13 cellular contexts compared by ENCODE assay signal in genomic region chr9:137460363-137461315, GRCh38. TPM values are rescaled to one million over a fixed set of nuclear protein-coding genes. Genes with fewer than 3 reads are reported as not detected.
DNase-seq lines count a peak whose midpoint lies in the region; ATAC-seq and TF ChIP-seq lines count a peak whose summit lies in the region.
"Had no signal": no experiment of that assay in that cellular context is flagged by ENCODE, and none has a peak within 500 bp of the region (broad histone marks: within the 10 kb centered on the region; RNA-seq: fewer than 3 reads in every experiment).

No MANE protein-coding gene starts in this region.

- H3K27ac ChIP-seq in psoas muscle (no peak overlapping the region), hepatocyte (no peak overlapping the region)

- peaks cover 3% of the 10 kb centered on the region for H4K20me1 ChIP-seq in hepatocyte (ENCODE audit: insufficient read depth, poor library complexity, severe bottlenecking)

- H3K4me3 ChIP-seq in psoas muscle, result no peak overlapping the region
- no peak overlapping the region for H3K4me3 ChIP-seq in hepatocyte

- peak overlapping the region; percentile 39 to 85 (median 59) for H3K27ac Mint-ChIP-seq in IgD-negative memory B cell
- H3K27ac Mint-ChIP-seq in glutamatergic neuron (ENCODE audit: unreplicated experiment), result no peak overlapping the region

- H3K36me3 Mint-ChIP-seq in IgD-negative memory B cell (no peaks in the 10 kb centered on the region), glutamatergic neuron (ENCODE audit: unreplicated experiment) (no peaks in the 10 kb centered on the region)

- H3K4me1 ChIP-seq in psoas muscle, result peaks cover 8% of the 10 kb centered on the region
- peaks cover 4% of the 10 kb centered on the region for H3K4me1 ChIP-seq in hepatocyte (ENCODE audit: insufficient read depth)

- TF ChIP-seq CTCF in glutamatergic neuron (IDR thresholded peaks at IDR 0.05; ENCODE audit: partially characterized antibody, unreplicated experiment) (no peak), psoas muscle (IDR thresholded peaks at IDR 0.05) (no peak), hepatocyte (IDR thresholded peaks at IDR 0.05; ENCODE audit: poor library complexity) (no peak)

- peak; percentile 30 for DNase-seq in activated CD4-positive, CD25-positive, alpha-beta regulatory T cell treated with anti-CD3 and anti-CD28 coated beads, Interleukin-2, amount 50 U/mL, for 72 hours
- DNase-seq in activated CD4-positive, CD25-positive, alpha-beta regulatory T cell (lab: John Stamatoyannopoulos, UW), result no peak
- peak; percentile 21 for DNase-seq in glutamatergic neuron
- DNase-seq in psoas muscle, result peak; percentile 17 to 50
- DNase-seq in hepatocyte (ENCODE audit: low spot score), result no peak
- no peak for DNase-seq in SHP77 treated with DMSO at 0.1 percent for 48 hours (lab: John Stamatoyannopoulos, UW)
- DNase-seq: DMS 273 treated with DMSO at 0.1 percent for 48 hours had no signal

- H3K36me3 ChIP-seq in psoas muscle (ENCODE audit: insufficient read depth in 1 of 2, low read depth in 1 of 2), result peaks cover 0 to 46% of the 10 kb centered on the region in 2 donors
- H3K36me3 ChIP-seq in hepatocyte (replicated peaks; ENCODE audit: insufficient read depth, low read depth), result no peaks in the 10 kb centered on the region

- H3K27me3 ChIP-seq in psoas muscle (ENCODE audit: insufficient read depth in 3 of 3, low read length in 2 of 3), result no peaks in the 10 kb centered on the region
- H3K27me3 ChIP-seq in hepatocyte, result no peaks in the 10 kb centered on the region
- H3K27me3 ChIP-seq: ascending aorta had no signal

- peaks cover 11% of the 10 kb centered on the region for H3K79me2 ChIP-seq in hepatocyte

- peak overlapping the region in 3 of 4 donors; percentile 28 to 41 (median 38) for H3K4me3 Mint-ChIP-seq in IgD-negative memory B cell
- H3K4me3 Mint-ChIP-seq in glutamatergic neuron (ENCODE audit: unreplicated experiment), result no peak overlapping the region
- H3K4me3 Mint-ChIP-seq: T-helper 1 cell treated with Interleukin-12 subunit alpha and Interleukin-12 subunit beta and Interleukin-4 antibody, amounts not matched to agents 30 μg/mL and 1 μg/mL, for 36 hours had no signal

- no peak for ATAC-seq in psoas muscle
- ATAC-seq in HG03025 (IDR thresholded peaks at IDR 0.05; ENCODE audit: low FRiP score, unreplicated experiment), result no peak

- H3K9me3 Mint-ChIP-seq in IgD-negative memory B cell (no peaks in the 10 kb centered on the region), glutamatergic neuron (ENCODE audit: unreplicated experiment) (peaks cover 3% of the 10 kb centered on the region)
- H3K9me3 Mint-ChIP-seq: T-helper 1 cell treated with Interleukin-12 subunit alpha and Interleukin-12 subunit beta and Interleukin-4 antibody, amounts not matched to agents 30 μg/mL and 1 μg/mL, for 36 hours had no signal

- no peaks in the 10 kb centered on the region for H3K9me2 ChIP-seq in hepatocyte (replicated peaks; ENCODE audit: insufficient read depth)

- no peaks in the 10 kb centered on the region for H3K27me3 Mint-ChIP-seq in IgD-negative memory B cell
- H3K27me3 Mint-ChIP-seq in glutamatergic neuron (ENCODE audit: unreplicated experiment), result no peaks in the 10 kb centered on the region

- no peaks in the 10 kb centered on the region for H3K9me3 ChIP-seq in psoas muscle
- no peaks in the 10 kb centered on the region for H3K9me3 ChIP-seq in hepatocyte (ENCODE audit: low read depth)
- H3K9me3 ChIP-seq: ascending aorta, thoracic aorta had no signal

- intact Hi-C loops in psoas muscle (cut with DNase I), result no loop called here

- 92 to 94% (median 94%) methylated on average over 27 to 31 of the region's 31 CpGs for WGBS in psoas muscle, 3 donors
- 95% methylated on average over 28 of the region's 31 CpGs for WGBS in hepatocyte (ENCODE audit: low lambda C conversion rate, missing lambda C conversion rate)

- no peak overlapping the region for H2AFZ ChIP-seq in hepatocyte

- H3K4me2 ChIP-seq in hepatocyte, result no peak overlapping the region

- peaks cover 0 to 4% (median 2%) of the 10 kb centered on the region in 3 donors for H3K4me1 Mint-ChIP-seq in IgD-negative memory B cell
- H3K4me1 Mint-ChIP-seq in glutamatergic neuron (ENCODE audit: low read depth, unreplicated experiment), result peaks cover 4% of the 10 kb centered on the region

RNA-seq across cellular contexts. Expression of gene NSMF, which starts 1.5 kb away (rescaled TPM):
- polyA plus RNA-seq in IgD-negative memory B cell (3.4 TPM), psoas muscle (10 to 100 TPM in 1 of 3 donors, 1 to 10 TPM in 2; 4.9 to 11.0 (median 5.7) TPM), hepatocyte (51.6 and 54.7 TPM in 2 replicates)
- total RNA-seq in glutamatergic neuron (ENCODE audit: unreplicated experiment) (131 TPM), psoas muscle (10 to 100 TPM in 1 of 4 donors, 1 to 10 TPM in 3; 4.8 to 11.2 (median 6.4) TPM), hepatocyte (37.2 and 39.5 TPM in 2 replicates)

RNA-seq across cellular contexts. Expression of gene ENTPD8, which starts 19.5 kb away (rescaled TPM):
- polyA plus RNA-seq in IgD-negative memory B cell (not detected), psoas muscle (under 1 TPM in 1 of 3 donors, not detected in 2; 0.01 TPM), hepatocyte (14.2 and 16.5 TPM in 2 replicates)
- total RNA-seq in glutamatergic neuron (ENCODE audit: unreplicated experiment) (1.0 TPM), psoas muscle (not detected), hepatocyte (6.1 and 7.1 TPM in 2 replicates)
- total RNA-seq: ascending aorta, thoracic aorta had no signal

RNA-seq across cellular contexts. Expression of gene NOXA1, which starts 37.4 kb away (rescaled TPM):
- polyA plus RNA-seq in IgD-negative memory B cell (1.4 TPM), psoas muscle (1 to 10 TPM in 1 of 3 donors, under 1 TPM in 2; 0.43 to 1.0 (median 0.83) TPM), hepatocyte (12.5 and 13.9 TPM in 2 replicates)
- total RNA-seq in glutamatergic neuron (ENCODE audit: unreplicated experiment) (2.6 TPM), psoas muscle (1 to 10 TPM in 3 of 4 donors, under 1 TPM in 1; 0.62 to 5.1 (median 2.5) TPM), hepatocyte (7.2 and 8.2 TPM in 2 replicates)
- total RNA-seq: fibroblast of villous mesenchyme had no signal

RNA-seq across cellular contexts. Expression of gene EXD3, which starts 37.7 kb away (rescaled TPM):
- polyA plus RNA-seq in IgD-negative memory B cell (5.6 TPM), psoas muscle (1 to 10 TPM; 5.7 to 9.9 (median 7.2) TPM), hepatocyte (21.6 and 24.9 TPM in 2 replicates)
- total RNA-seq in glutamatergic neuron (ENCODE audit: unreplicated experiment) (24.5 TPM), psoas muscle (10 to 100 TPM in 2 of 4 donors, 1 to 10 TPM in 2; 6.7 to 11.2 (median 9.7) TPM), hepatocyte (7.3 and 11.8 TPM in 2 replicates)

Comparison
In these comparisons a context has a peak if more than half of its experiments do, and no peak if none do; other contexts are left out.
1. DNase-seq: peak in activated CD4-positive, CD25-positive, alpha-beta regulatory T cell treated with anti-CD3 and anti-CD28 coated beads, Interleukin-2, amount 50 U/mL, for 72 hours (single experiment), glutamatergic neuron (single experiment) and psoas muscle (2 of 2); none in activated CD4-positive, CD25-positive, alpha-beta regulatory T cell (0 of 4), hepatocyte (single experiment) and SHP77 treated with DMSO at 0.1 percent for 48 hours (single experiment).